ENCODE assay signal across 9 cellular contexts in genomic region chr9:122816163-122816867, GRCh38. TPM values are rescaled to one million over a fixed set of nuclear protein-coding genes. Genes with fewer than 3 reads are reported as not detected.
DNase-seq lines count a peak whose midpoint lies in the region; ATAC-seq and TF ChIP-seq lines count a peak whose summit lies in the region.
"Had no signal": no experiment of that assay in that cellular context is flagged by ENCODE, and none has a peak within 500 bp of the region (broad histone marks: within the 10 kb centered on the region; RNA-seq: fewer than 3 reads in every experiment).

No MANE protein-coding gene starts in this region.

- peak overlapping the region; percentile 82 for H3K4me3 Mint-ChIP-seq in activated T-helper 17 cell treated with anti-CD3 and anti-CD28 coated beads, Interleukin-2, amount 50 U/mL, for 72 hours
- H3K4me3 Mint-ChIP-seq: HFFc6 had no signal

- peak overlapping the region; percentile 92 for H3K27ac Mint-ChIP-seq in activated T-helper 17 cell treated with anti-CD3 and anti-CD28 coated beads, Interleukin-2, amount 50 U/mL, for 72 hours
- H3K27ac Mint-ChIP-seq: HFFc6 had no signal

- no peak for TF ChIP-seq POLR2A in uterus (IDR thresholded peaks at IDR 0.05)

- H3K27me3 Mint-ChIP-seq in activated T-helper 17 cell treated with anti-CD3 and anti-CD28 coated beads, Interleukin-2, amount 50 U/mL, for 72 hours, result no peaks in the 10 kb centered on the region

- H3K4me1 ChIP-seq in lower lobe of right lung (peaks cover 54% of the 10 kb centered on the region), uterus (no peaks in the 10 kb centered on the region)

- no peaks in the 10 kb centered on the region for H3K27me3 ChIP-seq in lower lobe of right lung (ENCODE audit: low read depth)
- H3K27me3 ChIP-seq in uterus, result no peaks in the 10 kb centered on the region

- TF ChIP-seq CTCF in lower lobe of right lung (IDR thresholded peaks at IDR 0.05), result no peak
- TF ChIP-seq CTCF in uterus (IDR thresholded peaks at IDR 0.05), result no peak

- DNase-seq in Right ventricle myocardium inferior (ENCODE audit: missing footprints) (peak; percentile 74), cardiac septum (ENCODE audit: low spot score) (no peak), lower lobe of right lung (peak; percentile 60), uterus (peak; percentile 22 to 49), middle frontal gyrus (ENCODE audit: extremely low spot score, low spot score) (no peak), SKM-1 treated with dmso at 0.1 percent for 144 hours (lab: John Stamatoyannopoulos, UW; ENCODE audit: unreplicated experiment) (no peak)
- DNase-seq: HFFc6 had no signal

- H3K4me1 Mint-ChIP-seq in activated T-helper 17 cell treated with anti-CD3 and anti-CD28 coated beads, Interleukin-2, amount 50 U/mL, for 72 hours, result peaks cover 20% of the 10 kb centered on the region

- peaks cover 53% of the 10 kb centered on the region for H3K36me3 Mint-ChIP-seq in activated T-helper 17 cell treated with anti-CD3 and anti-CD28 coated beads, Interleukin-2, amount 50 U/mL, for 72 hours (ENCODE audit: low read depth)

- no peaks in the 10 kb centered on the region for H3K9me3 Mint-ChIP-seq in activated T-helper 17 cell treated with anti-CD3 and anti-CD28 coated beads, Interleukin-2, amount 50 U/mL, for 72 hours
- H3K9me3 Mint-ChIP-seq: HFFc6 had no signal

- H3K4me3 ChIP-seq in lower lobe of right lung (peak overlapping the region; percentile 25), uterus (no peak overlapping the region)

- ATAC-seq in Right ventricle myocardium inferior (peak; percentile 28), lower lobe of right lung (peak; percentile 72 to 77), GM21723 (IDR thresholded peaks at IDR 0.05; ENCODE audit: unreplicated experiment) (no peak)
- ATAC-seq in activated T-helper 17 cell treated with anti-CD3 and anti-CD28 coated beads, Interleukin-2, amount 50 U/mL, for 72 hours (replicated peaks), result peak; percentile 81

- H3K27ac ChIP-seq in lower lobe of right lung (peak overlapping the region; percentile 53), uterus (peak overlapping the region; percentile 4 to 49)

- H3K9me3 ChIP-seq in lower lobe of right lung (no peaks in the 10 kb centered on the region), uterus (no peaks in the 10 kb centered on the region)

- intact Hi-C loops in Right ventricle myocardium inferior (cut with DNase I) (no loop called here), cardiac septum (cut with DNase I) (loop anchor here (10.0 kb wide), 2 partner anchors 692 to 722 kb away; partner anchors contain the start of gene TTLL11), lower lobe of right lung (cut with DNase I) (loop anchor here (10.0 kb wide), 1 partner anchor 342 kb away; the partner anchor contains the start of gene OR1J1), uterus (cut with DNase I; ENCODE audit: low total_unique reads) (no loop called here)

- H3K36me3 ChIP-seq in lower lobe of right lung (peaks cover 38% of the 10 kb centered on the region), uterus (no peaks in the 10 kb centered on the region)

RNA-seq across cellular contexts. Expression of gene PDCL, which starts 12.1 kb away (rescaled TPM):
- total RNA-seq in Right ventricle myocardium inferior (8.7 TPM), cardiac septum (9.0 TPM), lower lobe of right lung (31.0 TPM), uterus (10 to 100 TPM; 16.9 to 74.0 (median 21.1) TPM)
- total RNA-seq in activated T-helper 17 cell treated with anti-CD3 and anti-CD28 coated beads, Interleukin-2, amount 50 U/mL, for 72 hours, result 10 to 100 TPM; 15.4 to 24.0 TPM

RNA-seq across cellular contexts. Expression of gene OR1K1, which starts 16.4 kb away (rescaled TPM):
- total RNA-seq in Right ventricle myocardium inferior (not detected), cardiac septum (not detected), lower lobe of right lung (not detected), uterus (not detected)
- total RNA-seq in activated T-helper 17 cell treated with anti-CD3 and anti-CD28 coated beads, Interleukin-2, amount 50 U/mL, for 72 hours, result not detected
- total RNA-seq: HFFc6 had no signal

RNA-seq across cellular contexts. Expression of gene OR5C1, which starts 27.6 kb away (rescaled TPM):
- total RNA-seq in Right ventricle myocardium inferior (not detected), cardiac septum (not detected), lower lobe of right lung (not detected), uterus (not detected)
- total RNA-seq in activated T-helper 17 cell treated with anti-CD3 and anti-CD28 coated beads, Interleukin-2, amount 50 U/mL, for 72 hours, result not detected
- total RNA-seq: HFFc6 had no signal

Comparison
In these comparisons a context has a peak if more than half of its experiments do, and no peak if none do; other contexts are left out.
1. DNase-seq: peak in Right ventricle myocardium inferior (single experiment), lower lobe of right lung (single experiment) and uterus (2 of 2); none in cardiac septum (single experiment), middle frontal gyrus (single experiment) and SKM-1 treated with dmso at 0.1 percent for 144 hours (single experiment).
2. intact Hi-C loops: an anchor here in cardiac septum (10.0 kb wide) and lower lobe of right lung (10.0 kb wide); none called in Right ventricle myocardium inferior and uterus.